In genomic region chr1:182446033-182446669, GRCh38 we compare ENCODE assay signal across 9 cellular contexts. TPM values are rescaled to one million over a fixed set of nuclear protein-coding genes. Genes with fewer than 3 reads are reported as not detected.
A peak's percentile ranks its signal among the peaks of the same experiment; 100 is the strongest.
DNase-seq lines count a peak whose midpoint lies in the region; ATAC-seq and TF ChIP-seq lines count a peak whose summit lies in the region.
"Had no signal": no experiment of that assay in that cellular context is flagged by ENCODE, and none has a peak within 500 bp of the region (broad histone marks: within the 10 kb centered on the region; RNA-seq: fewer than 3 reads in every experiment).

No MANE protein-coding gene starts in this region.

- in situ Hi-C loops in brain microvascular endothelial cell (cut with HindIII; ENCODE audit: low pct_ligation_motif_present, low sequenced_read_pairs): no loop called here

- H3K36me3 Mint-ChIP-seq in CD4-positive, CD25-positive, alpha-beta regulatory T cell: no peaks in the 10 kb centered on the region

- TF ChIP-seq CTCF in brain microvascular endothelial cell (IDR thresholded peaks at IDR 0.05; ENCODE audit: low read depth, low read length, missing control alignments) (peak; percentile 67), upper lobe of left lung (IDR thresholded peaks at IDR 0.05) (peak in 5 of 6 experiments; percentile 33 to 73 (median 64))

- H3K27me3 ChIP-seq in CD4-positive, CD25-positive, alpha-beta regulatory T cell (ENCODE audit: control insufficient read depth, insufficient read depth, low read length): peaks cover 5% of the 10 kb centered on the region
- H3K27me3 ChIP-seq in brain microvascular endothelial cell (replicated peaks) (no peaks in the 10 kb centered on the region), upper lobe of left lung (no peaks in the 10 kb centered on the region)

- 0 to 2% methylated on average over 3 of the region's 3 CpGs for WGBS in upper lobe of left lung, 2 donors

- H3K9me3 Mint-ChIP-seq in CD4-positive, CD25-positive, alpha-beta regulatory T cell: peaks cover 0 to 1% (median 0%) of the 10 kb centered on the region in 7 donors

- peaks cover 5% of the 10 kb centered on the region for H3K27me3 Mint-ChIP-seq in CD4-positive, CD25-positive, alpha-beta regulatory T cell

- TF ChIP-seq RAD21 in Ishikawa (IDR thresholded peaks at IDR 0.05; ENCODE audit: low read depth): peak; percentile 77

- H3K4me3 ChIP-seq in CD4-positive, CD25-positive, alpha-beta regulatory T cell (ENCODE audit: low read depth, low read length): no peak overlapping the region
- no peak overlapping the region for H3K4me3 ChIP-seq in brain microvascular endothelial cell (ENCODE audit: low read depth, low read length)
- H3K4me3 ChIP-seq in upper lobe of left lung: no peak overlapping the region

- no peaks in the 10 kb centered on the region for H3K4me1 ChIP-seq in CD4-positive, CD25-positive, alpha-beta regulatory T cell (ENCODE audit: control insufficient read depth, insufficient read depth, low read length, poor library complexity, severe bottlenecking)
- no peaks in the 10 kb centered on the region for H3K4me1 ChIP-seq in upper lobe of left lung

- TF ChIP-seq POLR2A in upper lobe of left lung (IDR thresholded peaks at IDR 0.05): no peak

- no peak overlapping the region for H3K27ac ChIP-seq in CD4-positive, CD25-positive, alpha-beta regulatory T cell (ENCODE audit: insufficient read depth, low read length, poor library complexity, severe bottlenecking)
- H3K27ac ChIP-seq in brain microvascular endothelial cell (no peak overlapping the region), upper lobe of left lung (no peak overlapping the region)

- TF ChIP-seq EP300 in Ishikawa (IDR thresholded peaks at IDR 0.05; ENCODE audit: borderline replicate concordance): no peak
- no peak for TF ChIP-seq EP300 in upper lobe of left lung (IDR thresholded peaks at IDR 0.05)

- peak in 1 of 2 donors; percentile 40 for ATAC-seq in CD4-positive, CD25-positive, alpha-beta regulatory T cell (ENCODE audit: low read depth in 2 of 2)
- ATAC-seq in GM18502 (IDR thresholded peaks at IDR 0.05; ENCODE audit: poor library complexity, unreplicated experiment): peak; percentile 62
- peak; percentile 75 to 77 for ATAC-seq in upper lobe of left lung (ENCODE audit: low FRiP score in 2 of 2)

- H3K36me3 ChIP-seq in CD4-positive, CD25-positive, alpha-beta regulatory T cell (ENCODE audit: control insufficient read depth, insufficient read depth, low read length): no peaks in the 10 kb centered on the region
- no peaks in the 10 kb centered on the region for H3K36me3 ChIP-seq in brain microvascular endothelial cell (replicated peaks)
- no peaks in the 10 kb centered on the region for H3K36me3 ChIP-seq in upper lobe of left lung

- H3K27ac Mint-ChIP-seq in CD4-positive, CD25-positive, alpha-beta regulatory T cell: no peak overlapping the region

- no peaks in the 10 kb centered on the region for H3K9me3 ChIP-seq in CD4-positive, CD25-positive, alpha-beta regulatory T cell (ENCODE audit: control insufficient read depth in 2 of 2, low read length in 2 of 2)
- H3K9me3 ChIP-seq in upper lobe of left lung: no peaks in the 10 kb centered on the region

- DNase-seq in CD4-positive, CD25-positive, alpha-beta regulatory T cell: peak in 2 of 3 donors; percentile 3 to 55
- peak; percentile 1 for DNase-seq in NOMO-1 treated with dmso at 0.1 percent for 144 hours (lab: John Stamatoyannopoulos, UW; ENCODE audit: unreplicated experiment)
- DNase-seq in brain microvascular endothelial cell: peak; percentile 34
- peak; percentile 63 for DNase-seq in left kidney (ENCODE audit: low read depth, low spot score)
- no peak for DNase-seq in upper lobe of left lung
- no peak for DNase-seq in activated effector memory CD4-positive, alpha-beta T cell treated with anti-CD3 and anti-CD28 coated beads, Interleukin-2, amount 50 U/mL, for 16 hours

- H3K4me1 Mint-ChIP-seq in CD4-positive, CD25-positive, alpha-beta regulatory T cell: peaks cover 0 to 3% (median 0%) of the 10 kb centered on the region in 4 donors

- H3K4me3 Mint-ChIP-seq in CD4-positive, CD25-positive, alpha-beta regulatory T cell: no peak overlapping the region

TF ChIP-seq in Ishikawa, 13 proteins besides CTCF, POLR2A, EP300 and RAD21:
- no peak for TF ChIP-seq TCF12 (IDR thresholded peaks at IDR 0.05; ENCODE audit: low read depth)
- TF ChIP-seq FOXM1 (IDR thresholded peaks at IDR 0.05; ENCODE audit: borderline replicate concordance, low read depth): no peak
- no peak for TF ChIP-seq EGR1 (IDR thresholded peaks at IDR 0.05)
- TF ChIP-seq CREB1 (IDR thresholded peaks at IDR 0.05; ENCODE audit: low read depth): no peak
- no peak for TF ChIP-seq REST (IDR thresholded peaks at IDR 0.05; ENCODE audit: low read depth)
- TF ChIP-seq TEAD4 (IDR thresholded peaks at IDR 0.05): no peak
- no peak for TF ChIP-seq USF1 (IDR thresholded peaks at IDR 0.05)
- TF ChIP-seq YY1 (IDR thresholded peaks at IDR 0.05; ENCODE audit: low read depth): no peak
- TF ChIP-seq CEBPB (IDR thresholded peaks at IDR 0.05): no peak
- no peak for TF ChIP-seq NFIC (IDR thresholded peaks at IDR 0.05)
- no peak for TF ChIP-seq TAF1 (IDR thresholded peaks at IDR 0.05; ENCODE audit: low read depth)
- TF ChIP-seq MAX (IDR thresholded peaks at IDR 0.05): no peak
- no peak for TF ChIP-seq ZBTB7A (IDR thresholded peaks at IDR 0.05; ENCODE audit: low read depth)

RNA-seq across cellular contexts. Expression of gene RGSL1, which starts 3.8 kb away (rescaled TPM):
- not detected for total RNA-seq in CD4-positive, CD25-positive, alpha-beta regulatory T cell
- not detected for polyA plus RNA-seq in CD4-positive, CD25-positive, alpha-beta regulatory T cell
- not detected for total RNA-seq in upper lobe of left lung
- total RNA-seq: skeletal muscle tissue had no signal

RNA-seq across cellular contexts. Expression of gene TEDDM1, which starts 45.7 kb away (rescaled TPM):
- total RNA-seq in CD4-positive, CD25-positive, alpha-beta regulatory T cell: not detected
- under 1 TPM in 1 of 4 donors, not detected in 3; 0.08 TPM for polyA plus RNA-seq in CD4-positive, CD25-positive, alpha-beta regulatory T cell
- not detected for total RNA-seq in upper lobe of left lung
- total RNA-seq: skeletal muscle tissue had no signal

RNA-seq across cellular contexts. Expression of gene GLUL, which starts 54.6 kb away (rescaled TPM):
- 69.5 TPM for total RNA-seq in CD4-positive, CD25-positive, alpha-beta regulatory T cell
- 10 to 100 TPM; 27.3 to 52.5 (median 40.8) TPM for polyA plus RNA-seq in CD4-positive, CD25-positive, alpha-beta regulatory T cell
- 1,000 to 10,000 TPM; 1,145 to 1,831 (median 1,583) TPM for total RNA-seq in upper lobe of left lung

Comparison
In these comparisons a context has a peak if more than half of its experiments do, and no peak if none do; other contexts are left out.
1. DNase-seq: peak in CD4-positive, CD25-positive, alpha-beta regulatory T cell (2 of 3), NOMO-1 treated with dmso at 0.1 percent for 144 hours (single experiment), brain microvascular endothelial cell (single experiment) and left kidney (single experiment); none in upper lobe of left lung (0 of 2) and activated effector memory CD4-positive, alpha-beta T cell treated with anti-CD3 and anti-CD28 coated beads, Interleukin-2, amount 50 U/mL, for 16 hours (single experiment).
2. RNA of gene GLUL, which starts 54.6 kb away (total RNA-seq): 1,145 to 1,831 TPM in upper lobe of left lung; 69.5 TPM in CD4-positive, CD25-positive, alpha-beta regulatory T cell (single experiment); every median in the first group is over 10 times any median in the second.